27 cellular contexts compared by ENCODE assay signal in genomic region chr15:100216177-100216576, GRCh38.
DNase-seq lines count a peak whose midpoint lies in the region; ATAC-seq, FAIRE-seq and TF ChIP-seq lines count a peak whose summit lies in the region.
"Had no signal": no experiment of that assay in that cellular context is flagged by ENCODE, and none has a peak within 500 bp of the region (broad histone marks: within the 10 kb centered on the region; RNA-seq: fewer than 3 reads in every experiment).

No MANE protein-coding gene starts in this region.

- ATAC-seq in body of pancreas (peak; percentile 90), heart right ventricle (peak in 7 of 8 donors; percentile 35 to 90 (median 55)), right lobe of liver (peak; percentile 79 to 88 (median 80)), gastrocnemius medialis (peak; percentile 69 to 76)
- ATAC-seq in naive thymus-derived CD4-positive, alpha-beta T cell: no peak
- ATAC-seq: activated CD4-positive, alpha-beta T cell treated with anti-CD3 and anti-CD28 coated beads for 36 hours; activated CD8-positive, alpha-beta T cell treated with anti-CD3 and anti-CD28 coated beads for 36 hours; GM23338; Panc1 had no signal

- H3K27me3 ChIP-seq in body of pancreas (no peaks in the 10 kb centered on the region), heart right ventricle (no peaks in the 10 kb centered on the region), right lobe of liver (no peaks in the 10 kb centered on the region), gastrocnemius medialis (no peaks in the 10 kb centered on the region)
- H3K27me3 ChIP-seq in naive thymus-derived CD4-positive, alpha-beta T cell (ENCODE audit: control insufficient read depth in 2 of 2, insufficient read depth in 2 of 2, low read length in 2 of 2): no peaks in the 10 kb centered on the region
- H3K27me3 ChIP-seq: dorsolateral prefrontal cortex, suprapubic skin had no signal

- WGBS in body of pancreas, 2 donors: 13 to 17% methylated on average over 8 of the region's 8 CpGs
- 42 to 47% methylated on average over 8 of the region's 8 CpGs for WGBS in heart right ventricle, 2 donors
- 37% methylated on average over 6 of the region's 8 CpGs for WGBS in right lobe of liver (ENCODE audit: insufficient coverage, low coverage, low lambda C conversion rate, missing lambda C conversion rate)

- H3K4me3 ChIP-seq in body of pancreas (no peak overlapping the region), heart right ventricle (no peak overlapping the region), right lobe of liver (no peak overlapping the region), gastrocnemius medialis (no peak overlapping the region)
- H3K4me3 ChIP-seq in naive thymus-derived CD4-positive, alpha-beta T cell (ENCODE audit: low read length): no peak overlapping the region
- H3K4me3 ChIP-seq: dorsolateral prefrontal cortex, GM23338, suprapubic skin had no signal

- peaks cover 0 to 7% (median 0%) of the 10 kb centered on the region in 7 donors for H3K4me1 Mint-ChIP-seq in naive thymus-derived CD4-positive, alpha-beta T cell
- H3K4me1 Mint-ChIP-seq: activated CD4-positive, alpha-beta T cell treated with anti-CD3 and anti-CD28 coated beads for 36 hours; CD14-positive monocyte; IgD-negative memory B cell had no signal

- POLR2A ChIA-PET in naive thymus-derived CD4-positive, alpha-beta T cell (lab: Charles Lee): interaction anchor here (0.5 kb wide), 1 partner anchor 139 kb away, joined by 3 read pairs; no protein-coding TSS in a partner anchor

- peaks cover 51% of the 10 kb centered on the region for H3K4me1 ChIP-seq in body of pancreas
- H3K4me1 ChIP-seq in heart right ventricle: peaks cover 0 to 20% (median 11%) of the 10 kb centered on the region in 9 donors
- peaks cover 0 to 59% (median 34%) of the 10 kb centered on the region in 4 donors for H3K4me1 ChIP-seq in right lobe of liver
- peaks cover under 1 to 6% of the 10 kb centered on the region in 2 donors for H3K4me1 ChIP-seq in gastrocnemius medialis
- H3K4me1 ChIP-seq in naive thymus-derived CD4-positive, alpha-beta T cell (ENCODE audit: control insufficient read depth in 2 of 2, insufficient read depth in 2 of 2, low read length in 2 of 2): no peaks in the 10 kb centered on the region

- no peak overlapping the region for H3K4me3 Mint-ChIP-seq in naive thymus-derived CD4-positive, alpha-beta T cell
- H3K4me3 Mint-ChIP-seq: activated CD4-positive, alpha-beta T cell treated with anti-CD3 and anti-CD28 coated beads for 36 hours; activated CD8-positive, alpha-beta T cell treated with anti-CD3 and anti-CD28 coated beads for 36 hours; activated naive CD4-positive, alpha-beta T cell treated with anti-CD3 and anti-CD28 coated beads for 36 hours; brain; CD14-positive monocyte; GM23338; IgD-negative memory B cell had no signal

- DNase-seq in body of pancreas: peak; percentile 66 to 85 (median 68)
- DNase-seq in heart right ventricle: peak in 1 of 2 donors; percentile 29
- DNase-seq in right lobe of liver: peak; percentile 57 to 86 (median 83)
- peak in 1 of 2 donors; percentile 47 for DNase-seq in gastrocnemius medialis
- no peak for DNase-seq in RCC 7860 (ENCODE audit: low spot score)
- DNase-seq in naive thymus-derived CD4-positive, alpha-beta T cell: no peak
- DNase-seq in epidermal melanocyte (ENCODE audit: insufficient read length, low spot score): no peak
- no peak for DNase-seq in RPMI8226
- DNase-seq: activated CD4-positive, alpha-beta T cell treated with anti-CD3 and anti-CD28 coated beads for 36 hours; activated CD8-positive, alpha-beta memory T cell treated with anti-CD3 and anti-CD28 coated beads, Interleukin-2, amount 50 U/mL, for 48 hours; activated CD8-positive, alpha-beta T cell treated with anti-CD3 and anti-CD28 coated beads for 36 hours; activated naive CD4-positive, alpha-beta T cell treated with anti-CD3 and anti-CD28 coated beads for 36 hours; Caco-2; DMS53; dorsolateral prefrontal cortex; NCI-H1436 treated with DMSO at 0.1 percent for 48 hours; NCI-H345; NCI-H748 treated with DMSO at 0.1 percent for 48 hours; stimulated activated naive CD4-positive, alpha-beta T cell; SW 1271 had no signal

- TF ChIP-seq CTCF in body of pancreas (IDR thresholded peaks at IDR 0.05): no peak
- no peak for TF ChIP-seq CTCF in heart right ventricle (IDR thresholded peaks at IDR 0.05)
- TF ChIP-seq CTCF in right lobe of liver (IDR thresholded peaks at IDR 0.05): no peak
- no peak for TF ChIP-seq CTCF in gastrocnemius medialis (IDR thresholded peaks at IDR 0.05 in 4 of 5, conservative IDR thresholded peaks at IDR 0.05 in 1 of 5)

- CTCF ChIA-PET in naive thymus-derived CD4-positive, alpha-beta T cell (lab: Charles Lee): no interaction called here

- H3K27me3 Mint-ChIP-seq in naive thymus-derived CD4-positive, alpha-beta T cell: no peaks in the 10 kb centered on the region
- H3K27me3 Mint-ChIP-seq: activated CD4-positive, alpha-beta T cell treated with anti-CD3 and anti-CD28 coated beads for 36 hours; activated CD8-positive, alpha-beta T cell treated with anti-CD3 and anti-CD28 coated beads for 36 hours; IgD-negative memory B cell had no signal

- peaks cover 0 to 15% (median 4%) of the 10 kb centered on the region in 5 donors for H3K36me3 Mint-ChIP-seq in naive thymus-derived CD4-positive, alpha-beta T cell
- H3K36me3 Mint-ChIP-seq: brain, CD14-positive monocyte, IgD-negative memory B cell had no signal

- in situ Hi-C loops in gastrocnemius medialis (cut with MboI; ENCODE audit: low sequenced_read_pairs in 4 of 4): no loop called here

- no peaks in the 10 kb centered on the region for H3K36me3 ChIP-seq in body of pancreas (replicated peaks in 1 of 2; ENCODE audit: insufficient read depth in 1 of 2, low read depth in 2 of 2)
- H3K36me3 ChIP-seq in heart right ventricle: no peaks in the 10 kb centered on the region
- no peaks in the 10 kb centered on the region for H3K36me3 ChIP-seq in right lobe of liver
- H3K36me3 ChIP-seq in gastrocnemius medialis: no peaks in the 10 kb centered on the region
- H3K36me3 ChIP-seq in naive thymus-derived CD4-positive, alpha-beta T cell (ENCODE audit: control insufficient read depth in 2 of 3, insufficient read depth in 3 of 3, low read length in 3 of 3): no peaks in the 10 kb centered on the region
- H3K36me3 ChIP-seq: suprapubic skin had no signal

- H3K27ac ChIP-seq in body of pancreas (peak overlapping the region; percentile 65 to 86 (median 80)), heart right ventricle (peak overlapping the region in 2 of 10 donors; percentile 13 to 44), right lobe of liver (peak overlapping the region; percentile 25 to 75 (median 63)), gastrocnemius medialis (peak overlapping the region in 3 of 4 donors; percentile 5 to 44 (median 9))
- H3K27ac ChIP-seq in naive thymus-derived CD4-positive, alpha-beta T cell (ENCODE audit: low read depth, low read length): no peak overlapping the region
- H3K27ac ChIP-seq: dorsolateral prefrontal cortex had no signal

- no peak overlapping the region for H3K27ac Mint-ChIP-seq in naive thymus-derived CD4-positive, alpha-beta T cell
- H3K27ac Mint-ChIP-seq: activated CD4-positive, alpha-beta T cell treated with anti-CD3 and anti-CD28 coated beads for 36 hours; activated CD8-positive, alpha-beta T cell treated with anti-CD3 and anti-CD28 coated beads for 36 hours; activated naive CD4-positive, alpha-beta T cell treated with anti-CD3 and anti-CD28 coated beads for 36 hours; brain; CD14-positive monocyte; GM23338; IgD-negative memory B cell had no signal

- intact Hi-C loops in body of pancreas (cut with DNase I): no loop called here
- intact Hi-C loops in heart right ventricle (cut with DNase I): loop anchor here in 3 of 10 donors (10.0 kb wide), 2 partner anchors 59 to 119 kb away; no protein-coding TSS in a partner anchor
- intact Hi-C loops in right lobe of liver (cut with DNase I): no loop called here
- intact Hi-C loops in gastrocnemius medialis (cut with DNase I; ENCODE audit: low total_unique reads): no loop called here
- intact Hi-C loops in naive thymus-derived CD4-positive, alpha-beta T cell (cut with micrococcal nuclease): loop anchor here in 1 of 2 donors (10.0 kb wide), 1 partner anchor 119 kb away; no protein-coding TSS in a partner anchor

- TF ChIP-seq POLR2A in body of pancreas (IDR thresholded peaks at IDR 0.05) (no peak), right lobe of liver (IDR thresholded peaks at IDR 0.05) (no peak), gastrocnemius medialis (IDR thresholded peaks at IDR 0.05) (no peak)

- peaks cover 0 to 2% (median 0%) of the 10 kb centered on the region in 11 donors for H3K9me3 Mint-ChIP-seq in naive thymus-derived CD4-positive, alpha-beta T cell
- H3K9me3 Mint-ChIP-seq: activated CD8-positive, alpha-beta T cell treated with anti-CD3 and anti-CD28 coated beads for 36 hours; activated naive CD4-positive, alpha-beta T cell treated with anti-CD3 and anti-CD28 coated beads for 36 hours; brain; GM23338; IgD-negative memory B cell had no signal

- H3K9me3 ChIP-seq in body of pancreas (no peaks in the 10 kb centered on the region), heart right ventricle (no peaks in the 10 kb centered on the region), right lobe of liver (no peaks in the 10 kb centered on the region), gastrocnemius medialis (no peaks in the 10 kb centered on the region)
- no peaks in the 10 kb centered on the region for H3K9me3 ChIP-seq in naive thymus-derived CD4-positive, alpha-beta T cell (ENCODE audit: control insufficient read depth in 2 of 3, low read length in 3 of 3)
- H3K9me3 ChIP-seq: Caco-2, suprapubic skin had no signal

- FAIRE-seq in RCC 7860 (lab: Jason Lieb, UNC): no peak
- FAIRE-seq: GM12892 had no signal

Comparison
In these comparisons a context has a peak if more than half of its experiments do, and no peak if none do; other contexts are left out.
1. DNase-seq: peak in body of pancreas (4 of 4) and right lobe of liver (3 of 3); none in RCC 7860 (single experiment), naive thymus-derived CD4-positive, alpha-beta T cell (0 of 9), epidermal melanocyte (single experiment) and RPMI8226 (single experiment).